ENCODE assay signal across 20 cellular contexts in the genomic region with DNA sequence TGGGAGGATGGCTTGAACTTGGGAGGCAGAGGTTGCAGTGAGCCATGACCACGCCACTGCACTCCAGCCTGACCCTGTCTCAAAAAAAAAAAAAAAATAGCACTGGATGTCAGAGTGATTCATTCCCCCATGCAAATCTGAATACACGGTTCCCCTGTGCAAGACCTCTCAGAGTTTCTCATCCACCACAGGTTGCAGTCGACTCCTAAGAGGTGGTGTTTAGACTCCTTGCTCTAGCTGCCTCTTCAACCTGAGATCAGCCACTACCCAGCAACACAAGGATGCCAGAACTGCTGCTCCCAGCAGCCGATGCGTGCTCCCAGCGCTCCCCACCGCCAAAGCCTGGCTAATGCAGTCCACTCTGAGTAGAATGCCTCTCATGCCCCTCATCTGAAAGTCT.
DNase-seq lines count a peak whose midpoint lies in the region; ATAC-seq and TF ChIP-seq lines count a peak whose summit lies in the region.
"Had no signal": no experiment of that assay in that cellular context is flagged by ENCODE, and none has a peak within 500 bp of the region (broad histone marks: within the 10 kb centered on the region; RNA-seq: fewer than 3 reads in every experiment).

No MANE protein-coding gene starts in this region.

- H3K27ac Mint-ChIP-seq in endothelial cell (ENCODE audit: unreplicated experiment) (no peak overlapping the region), neural crest cell (ENCODE audit: unreplicated experiment) (peak overlapping the region; percentile 31)

- H3K4me1 Mint-ChIP-seq in endothelial cell (ENCODE audit: unreplicated experiment) = peaks cover 6% of the 10 kb centered on the region
- peaks cover 27% of the 10 kb centered on the region for H3K4me1 Mint-ChIP-seq in neural crest cell
- H3K4me1 Mint-ChIP-seq: CD8-positive, alpha-beta memory T cell had no signal

- peaks cover 2% of the 10 kb centered on the region for H3K27me3 Mint-ChIP-seq in endothelial cell (ENCODE audit: unreplicated experiment)
- H3K27me3 Mint-ChIP-seq in neural crest cell (ENCODE audit: low read depth) = no peaks in the 10 kb centered on the region

- H3K36me3 Mint-ChIP-seq in endothelial cell (ENCODE audit: low read depth, unreplicated experiment) (peaks cover 30% of the 10 kb centered on the region), neural crest cell (ENCODE audit: low read depth) (peaks cover 9% of the 10 kb centered on the region)

- no peak for TF ChIP-seq CTCF in endothelial cell (IDR thresholded peaks at IDR 0.05; ENCODE audit: unreplicated experiment)
- TF ChIP-seq CTCF in neural crest cell (conservative IDR thresholded peaks at IDR 0.05) = no peak

- H3K4me3 Mint-ChIP-seq in endothelial cell (ENCODE audit: unreplicated experiment) (peak overlapping the region; percentile 37), neural crest cell (no peak overlapping the region)
- H3K4me3 Mint-ChIP-seq: CD8-positive, alpha-beta memory T cell had no signal

- DNase-seq in endothelial cell (ENCODE audit: low spot score) (no peak), neural crest cell (ENCODE audit: low read depth, low spot score) (no peak)
- DNase-seq: CD8-positive, alpha-beta memory T cell; DMS53; GDM1; H7; KG1; NCI-H1092 treated with DMSO at 0.1 percent for 48 hours; NCI-H1436 treated with DMSO at 0.1 percent for 48 hours; NCI-H1930; NCI-H2227 treated with DMSO at 0.1 percent for 48 hours; NCI-H510A; SIG-M5; SK-N-SH had no signal

- H3K9me3 Mint-ChIP-seq in endothelial cell (ENCODE audit: unreplicated experiment) (no peaks in the 10 kb centered on the region), neural crest cell (no peaks in the 10 kb centered on the region)
- H3K9me3 Mint-ChIP-seq: CD8-positive, alpha-beta memory T cell had no signal

- ATAC-seq in GM19351 (IDR thresholded peaks at IDR 0.05; ENCODE audit: unreplicated experiment) (peak; percentile 56), HG02642 (IDR thresholded peaks at IDR 0.05; ENCODE audit: poor library complexity, unreplicated experiment) (no peak), GM18861 (IDR thresholded peaks at IDR 0.05; ENCODE audit: unreplicated experiment) (no peak), GM18519 (IDR thresholded peaks at IDR 0.05; ENCODE audit: low FRiP score, unreplicated experiment) (no peak), esophagus mucosa (no peak)
- ATAC-seq: Panc1 had no signal
